1 cellular context compared by ENCODE assay signal in the genomic region with DNA sequence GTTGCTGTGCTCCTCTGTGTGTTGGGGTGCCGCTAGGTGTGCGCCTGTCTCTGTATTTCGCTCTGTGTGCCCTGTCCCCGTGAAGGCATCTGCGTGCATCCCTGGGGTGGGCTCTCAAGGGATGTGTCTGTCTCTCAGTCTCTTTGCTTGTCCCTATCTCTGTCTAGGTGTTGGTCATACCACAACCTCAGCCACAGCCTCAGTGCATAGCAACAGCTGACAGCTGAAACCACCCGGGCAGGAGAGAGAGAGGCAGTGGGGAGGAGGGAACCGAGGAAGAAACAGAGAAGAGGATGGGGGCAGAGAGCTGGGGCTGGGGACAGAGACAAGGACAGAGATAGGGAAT.
TF ChIP-seq lines count a peak whose summit lies in the region.

No MANE protein-coding gene starts in this region.

TF ChIP-seq in K562, 482 proteins besides CTCF, POLR2A, EP300 and RAD21:
- TF ChIP-seq EZH2 (IDR thresholded peaks at IDR 0.05; ENCODE audit: borderline replicate concordance, low read depth, low read length): 0 out of 2 replicates have a peak, but pooled peaks have one; percentile 52
- TF ChIP-seq ELK1 (CRISPR knock-in tag; IDR thresholded peaks at IDR 0.05): no peak
- TF ChIP-seq ZFX (CRISPR knock-in tag; IDR thresholded peaks at IDR 0.05): no peak
- no peak for TF ChIP-seq ZNF239 (CRISPR knock-in tag; IDR thresholded peaks at IDR 0.05)
- TF ChIP-seq GATA2 (CRISPR knock-in tag; IDR thresholded peaks at IDR 0.05): no peak
- TF ChIP-seq, protein P1, sequence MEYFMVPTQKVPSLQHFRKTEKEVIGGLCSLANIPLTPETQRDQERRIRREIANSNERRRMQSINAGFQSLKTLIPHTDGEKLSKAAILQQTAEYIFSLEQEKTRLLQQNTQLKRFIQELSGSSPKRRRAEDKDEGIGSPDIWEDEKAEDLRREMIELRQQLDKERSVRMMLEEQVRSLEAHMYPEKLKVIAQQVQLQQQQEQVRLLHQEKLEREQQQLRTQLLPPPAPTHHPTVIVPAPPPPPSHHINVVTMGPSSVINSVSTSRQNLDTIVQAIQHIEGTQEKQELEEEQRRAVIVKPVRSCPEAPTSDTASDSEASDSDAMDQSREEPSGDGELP (CRISPR knock-in tag; IDR thresholded peaks at IDR 0.05; ENCODE audit: borderline replicate concordance): peak; percentile 77
- no peak for TF ChIP-seq BRF2 (IDR thresholded peaks at IDR 0.05; ENCODE audit: borderline replicate concordance, insufficient read depth, insufficient read length)
- no peak for TF ChIP-seq ZNF436 (CRISPR knock-in tag; IDR thresholded peaks at IDR 0.05)
- no peak for TF ChIP-seq FOXA1 (IDR thresholded peaks at IDR 0.05; ENCODE audit: borderline replicate concordance)
- TF ChIP-seq BACH1 (tag; IDR thresholded peaks at IDR 0.05): no peak
- TF ChIP-seq RFX5 (IDR thresholded peaks at IDR 0.05; ENCODE audit: low read depth, low read length): peak; percentile 89
- TF ChIP-seq HMGXB4 (CRISPR knock-in tag; IDR thresholded peaks at IDR 0.05): no peak
- TF ChIP-seq SETDB1 (IDR thresholded peaks at IDR 0.05; ENCODE audit: low read length): no peak
- TF ChIP-seq, protein P2, sequence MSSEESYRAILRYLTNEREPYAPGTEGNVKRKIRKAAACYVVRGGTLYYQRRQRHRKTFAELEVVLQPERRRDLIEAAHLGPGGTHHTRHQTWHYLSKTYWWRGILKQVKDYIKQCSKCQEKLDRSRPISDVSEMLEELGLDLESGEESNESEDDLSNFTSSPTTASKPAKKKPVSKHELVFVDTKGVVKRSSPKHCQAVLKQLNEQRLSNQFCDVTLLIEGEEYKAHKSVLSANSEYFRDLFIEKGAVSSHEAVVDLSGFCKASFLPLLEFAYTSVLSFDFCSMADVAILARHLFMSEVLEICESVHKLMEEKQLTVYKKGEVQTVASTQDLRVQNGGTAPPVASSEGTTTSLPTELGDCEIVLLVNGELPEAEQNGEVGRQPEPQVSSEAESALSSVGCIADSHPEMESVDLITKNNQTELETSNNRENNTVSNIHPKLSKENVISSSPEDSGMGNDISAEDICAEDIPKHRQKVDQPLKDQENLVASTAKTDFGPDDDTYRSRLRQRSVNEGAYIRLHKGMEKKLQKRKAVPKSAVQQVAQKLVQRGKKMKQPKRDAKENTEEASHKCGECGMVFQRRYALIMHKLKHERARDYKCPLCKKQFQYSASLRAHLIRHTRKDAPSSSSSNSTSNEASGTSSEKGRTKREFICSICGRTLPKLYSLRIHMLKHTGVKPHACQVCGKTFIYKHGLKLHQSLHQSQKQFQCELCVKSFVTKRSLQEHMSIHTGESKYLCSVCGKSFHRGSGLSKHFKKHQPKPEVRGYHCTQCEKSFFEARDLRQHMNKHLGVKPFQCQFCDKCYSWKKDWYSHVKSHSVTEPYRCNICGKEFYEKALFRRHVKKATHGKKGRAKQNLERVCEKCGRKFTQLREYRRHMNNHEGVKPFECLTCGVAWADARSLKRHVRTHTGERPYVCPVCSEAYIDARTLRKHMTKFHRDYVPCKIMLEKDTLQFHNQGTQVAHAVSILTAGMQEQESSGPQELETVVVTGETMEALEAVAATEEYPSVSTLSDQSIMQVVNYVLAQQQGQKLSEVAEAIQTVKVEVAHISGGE (CRISPR knock-in tag; IDR thresholded peaks at IDR 0.05): no peak
- no peak for TF ChIP-seq BHLHE40 (IDR thresholded peaks at IDR 0.05; ENCODE audit: low read length)
- TF ChIP-seq ATF1 (CRISPR knock-in tag; IDR thresholded peaks at IDR 0.05): no peak
- 0 out of 2 replicates have a peak, but pooled peaks have one; percentile 12 for TF ChIP-seq ATF1 (tag; IDR thresholded peaks at IDR 0.05)
- TF ChIP-seq SREBF2 (CRISPR knock-in tag; IDR thresholded peaks at IDR 0.05): no peak
- TF ChIP-seq TCF3 (CRISPR knock-in tag; IDR thresholded peaks at IDR 0.05): no peak
- TF ChIP-seq, protein P3, sequence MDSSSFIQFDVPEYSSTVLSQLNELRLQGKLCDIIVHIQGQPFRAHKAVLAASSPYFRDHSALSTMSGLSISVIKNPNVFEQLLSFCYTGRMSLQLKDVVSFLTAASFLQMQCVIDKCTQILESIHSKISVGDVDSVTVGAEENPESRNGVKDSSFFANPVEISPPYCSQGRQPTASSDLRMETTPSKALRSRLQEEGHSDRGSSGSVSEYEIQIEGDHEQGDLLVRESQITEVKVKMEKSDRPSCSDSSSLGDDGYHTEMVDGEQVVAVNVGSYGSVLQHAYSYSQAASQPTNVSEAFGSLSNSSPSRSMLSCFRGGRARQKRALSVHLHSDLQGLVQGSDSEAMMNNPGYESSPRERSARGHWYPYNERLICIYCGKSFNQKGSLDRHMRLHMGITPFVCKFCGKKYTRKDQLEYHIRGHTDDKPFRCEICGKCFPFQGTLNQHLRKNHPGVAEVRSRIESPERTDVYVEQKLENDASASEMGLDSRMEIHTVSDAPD (CRISPR knock-in tag; IDR thresholded peaks at IDR 0.05): no peak
- no peak for TF ChIP-seq ZNF316 (IDR thresholded peaks at IDR 0.05)
- TF ChIP-seq, protein P4, sequence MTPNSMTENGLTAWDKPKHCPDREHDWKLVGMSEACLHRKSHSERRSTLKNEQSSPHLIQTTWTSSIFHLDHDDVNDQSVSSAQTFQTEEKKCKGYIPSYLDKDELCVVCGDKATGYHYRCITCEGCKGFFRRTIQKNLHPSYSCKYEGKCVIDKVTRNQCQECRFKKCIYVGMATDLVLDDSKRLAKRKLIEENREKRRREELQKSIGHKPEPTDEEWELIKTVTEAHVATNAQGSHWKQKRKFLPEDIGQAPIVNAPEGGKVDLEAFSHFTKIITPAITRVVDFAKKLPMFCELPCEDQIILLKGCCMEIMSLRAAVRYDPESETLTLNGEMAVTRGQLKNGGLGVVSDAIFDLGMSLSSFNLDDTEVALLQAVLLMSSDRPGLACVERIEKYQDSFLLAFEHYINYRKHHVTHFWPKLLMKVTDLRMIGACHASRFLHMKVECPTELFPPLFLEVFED (CRISPR knock-in tag; conservative IDR thresholded peaks at IDR 0.05): no peak
- TF ChIP-seq KDM2B (CRISPR knock-in tag; IDR thresholded peaks at IDR 0.05): no peak
- TF ChIP-seq TSC22D4 (tag; IDR thresholded peaks at IDR 0.05): no peak
- no peak for TF ChIP-seq RBFOX2 (IDR thresholded peaks at IDR 0.05; ENCODE audit: low read depth, low read length)
- no peak for TF ChIP-seq CREBBP (IDR thresholded peaks at IDR 0.05; ENCODE audit: low read depth, low read length)
- no peak for TF ChIP-seq SFPQ (IDR thresholded peaks at IDR 0.05; ENCODE audit: low read depth, low read length)
- TF ChIP-seq, protein P5, sequence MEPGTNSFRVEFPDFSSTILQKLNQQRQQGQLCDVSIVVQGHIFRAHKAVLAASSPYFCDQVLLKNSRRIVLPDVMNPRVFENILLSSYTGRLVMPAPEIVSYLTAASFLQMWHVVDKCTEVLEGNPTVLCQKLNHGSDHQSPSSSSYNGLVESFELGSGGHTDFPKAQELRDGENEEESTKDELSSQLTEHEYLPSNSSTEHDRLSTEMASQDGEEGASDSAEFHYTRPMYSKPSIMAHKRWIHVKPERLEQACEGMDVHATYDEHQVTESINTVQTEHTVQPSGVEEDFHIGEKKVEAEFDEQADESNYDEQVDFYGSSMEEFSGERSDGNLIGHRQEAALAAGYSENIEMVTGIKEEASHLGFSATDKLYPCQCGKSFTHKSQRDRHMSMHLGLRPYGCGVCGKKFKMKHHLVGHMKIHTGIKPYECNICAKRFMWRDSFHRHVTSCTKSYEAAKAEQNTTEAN (CRISPR knock-in tag; IDR thresholded peaks at IDR 0.05): no peak
- no peak for TF ChIP-seq HCFC1 (IDR thresholded peaks at IDR 0.05; ENCODE audit: low read depth, low read length)
- TF ChIP-seq, protein P6, sequence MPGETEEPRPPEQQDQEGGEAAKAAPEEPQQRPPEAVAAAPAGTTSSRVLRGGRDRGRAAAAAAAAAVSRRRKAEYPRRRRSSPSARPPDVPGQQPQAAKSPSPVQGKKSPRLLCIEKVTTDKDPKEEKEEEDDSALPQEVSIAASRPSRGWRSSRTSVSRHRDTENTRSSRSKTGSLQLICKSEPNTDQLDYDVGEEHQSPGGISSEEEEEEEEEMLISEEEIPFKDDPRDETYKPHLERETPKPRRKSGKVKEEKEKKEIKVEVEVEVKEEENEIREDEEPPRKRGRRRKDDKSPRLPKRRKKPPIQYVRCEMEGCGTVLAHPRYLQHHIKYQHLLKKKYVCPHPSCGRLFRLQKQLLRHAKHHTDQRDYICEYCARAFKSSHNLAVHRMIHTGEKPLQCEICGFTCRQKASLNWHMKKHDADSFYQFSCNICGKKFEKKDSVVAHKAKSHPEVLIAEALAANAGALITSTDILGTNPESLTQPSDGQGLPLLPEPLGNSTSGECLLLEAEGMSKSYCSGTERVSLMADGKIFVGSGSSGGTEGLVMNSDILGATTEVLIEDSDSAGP (CRISPR knock-in tag; IDR thresholded peaks at IDR 0.05): 0 out of 2 replicates have a peak, but pooled peaks have one; percentile 28
- no peak for TF ChIP-seq JUND (IDR thresholded peaks at IDR 0.05; ENCODE audit: borderline replicate concordance, low read depth, low read length)
- TF ChIP-seq JUND (tag; IDR thresholded peaks at IDR 0.05; ENCODE audit: borderline replicate concordance, low read depth, low read length): no peak
- TF ChIP-seq HDGF (IDR thresholded peaks at IDR 0.05): no peak
- TF ChIP-seq, protein P7, sequence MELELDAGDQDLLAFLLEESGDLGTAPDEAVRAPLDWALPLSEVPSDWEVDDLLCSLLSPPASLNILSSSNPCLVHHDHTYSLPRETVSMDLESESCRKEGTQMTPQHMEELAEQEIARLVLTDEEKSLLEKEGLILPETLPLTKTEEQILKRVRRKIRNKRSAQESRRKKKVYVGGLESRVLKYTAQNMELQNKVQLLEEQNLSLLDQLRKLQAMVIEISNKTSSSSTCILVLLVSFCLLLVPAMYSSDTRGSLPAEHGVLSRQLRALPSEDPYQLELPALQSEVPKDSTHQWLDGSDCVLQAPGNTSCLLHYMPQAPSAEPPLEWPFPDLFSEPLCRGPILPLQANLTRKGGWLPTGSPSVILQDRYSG (tag; conservative IDR thresholded peaks at IDR 0.05; ENCODE audit: low read depth): no peak
- no peak for TF ChIP-seq U2AF1 (optimal IDR thresholded peaks at IDR 0.05; ENCODE audit: low read depth, low read length)
- no peak for TF ChIP-seq ZNF324 (CRISPR knock-in tag; IDR thresholded peaks at IDR 0.05)
- no peak for TF ChIP-seq GATAD2B (IDR thresholded peaks at IDR 0.05; ENCODE audit: borderline replicate concordance)
- TF ChIP-seq, protein P8, sequence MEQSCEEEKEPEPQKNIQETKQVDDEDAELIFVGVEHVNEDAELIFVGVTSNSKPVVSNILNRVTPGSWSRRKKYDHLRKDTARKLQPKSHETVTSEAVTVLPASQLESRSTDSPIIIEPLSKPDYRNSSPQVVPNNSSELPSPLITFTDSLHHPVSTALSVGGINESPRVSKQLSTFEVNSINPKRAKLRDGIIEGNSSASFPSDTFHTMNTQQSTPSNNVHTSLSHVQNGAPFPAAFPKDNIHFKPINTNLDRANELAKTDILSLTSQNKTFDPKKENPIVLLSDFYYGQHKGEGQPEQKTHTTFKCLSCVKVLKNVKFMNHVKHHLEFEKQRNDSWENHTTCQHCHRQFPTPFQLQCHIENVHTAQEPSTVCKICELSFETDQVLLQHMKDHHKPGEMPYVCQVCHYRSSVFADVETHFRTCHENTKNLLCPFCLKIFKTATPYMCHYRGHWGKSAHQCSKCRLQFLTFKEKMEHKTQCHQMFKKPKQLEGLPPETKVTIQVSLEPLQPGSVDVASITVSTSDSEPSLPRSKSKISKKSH (CRISPR knock-in tag; IDR thresholded peaks at IDR 0.05): no peak
- TF ChIP-seq HNRNPL (IDR thresholded peaks at IDR 0.05; ENCODE audit: low read depth, low read length): no peak
